21 cellular contexts compared by ENCODE assay signal in genomic region chr12:25376985-25377384, GRCh38.
DNase-seq lines count a peak whose midpoint lies in the region; ATAC-seq and TF ChIP-seq lines count a peak whose summit lies in the region.
"Had no signal": no experiment of that assay in that cellular context is flagged by ENCODE, and none has a peak within 500 bp of the region (broad histone marks: within the 10 kb centered on the region; RNA-seq: fewer than 3 reads in every experiment).

No MANE protein-coding gene starts in this region.

- H3K4me1 Mint-ChIP-seq in activated T-cell treated with anti-CD3 and anti-CD28 coated beads, Interleukin-2, amount 50 U/mL, for 24 hours (ENCODE audit: low read depth), result peaks cover 68% of the 10 kb centered on the region
- peaks cover 14% of the 10 kb centered on the region for H3K4me1 Mint-ChIP-seq in activated T-helper 17 cell treated with anti-CD3 and anti-CD28 coated beads, Interleukin-2, amount 50 U/mL, for 72 hours
- peaks cover 5% of the 10 kb centered on the region for H3K4me1 Mint-ChIP-seq in nephron progenitor cell
- H3K4me1 Mint-ChIP-seq: WTC11 had no signal

- H3F3A ChIP-seq in GM23248 (ENCODE audit: insufficient read depth) (peaks cover 17% of the 10 kb centered on the region; the same call in 1 of the 2 replicates), smooth muscle cell (ENCODE audit: low read depth) (no peaks in the 10 kb centered on the region)

- H4K20me1 ChIP-seq in GM23248 (ENCODE audit: insufficient read depth), result no peaks in the 10 kb centered on the region
- H4K20me1 ChIP-seq in smooth muscle cell (ENCODE audit: low read depth), result no peaks in the 10 kb centered on the region

- H3K4me1 ChIP-seq in GM23248 (ENCODE audit: insufficient read depth), result peaks cover 15% of the 10 kb centered on the region
- peaks cover 8% of the 10 kb centered on the region for H3K4me1 ChIP-seq in smooth muscle cell (ENCODE audit: low read depth)
- H3K4me1 ChIP-seq: left ventricle myocardium inferior, right lobe of liver, vagina had no signal

- H3K79me2 ChIP-seq in GM23248 (ENCODE audit: insufficient read depth) (no peaks in the 10 kb centered on the region), smooth muscle cell (ENCODE audit: low read depth) (no peaks in the 10 kb centered on the region)

- TF ChIP-seq CTCF in smooth muscle cell (IDR thresholded peaks at IDR 0.05; ENCODE audit: borderline replicate concordance, insufficient read depth, poor library complexity, severe bottlenecking), result no peak
- no peak for TF ChIP-seq CTCF in nephron progenitor cell (IDR thresholded peaks at IDR 0.05)

- no peaks in the 10 kb centered on the region for H3K36me3 Mint-ChIP-seq in activated T-cell treated with anti-CD3 and anti-CD28 coated beads, Interleukin-2, amount 50 U/mL, for 24 hours (ENCODE audit: low read depth)
- H3K36me3 Mint-ChIP-seq in activated T-helper 17 cell treated with anti-CD3 and anti-CD28 coated beads, Interleukin-2, amount 50 U/mL, for 72 hours (ENCODE audit: low read depth), result no peaks in the 10 kb centered on the region
- no peaks in the 10 kb centered on the region for H3K36me3 Mint-ChIP-seq in nephron progenitor cell (ENCODE audit: low read depth)
- H3K36me3 Mint-ChIP-seq: mesothelial cell of epicardium, WTC11 had no signal

- peak overlapping the region; percentile 33; the same call in 1 of the 2 replicates for H3K4me3 ChIP-seq in GM23248
- no peak overlapping the region for H3K4me3 ChIP-seq in smooth muscle cell
- H3K4me3 ChIP-seq: HAP-1, heart right ventricle, left ventricle myocardium inferior, right lobe of liver, vagina had no signal

- no peaks in the 10 kb centered on the region for H3K36me3 ChIP-seq in GM23248 (ENCODE audit: low read depth)
- no peaks in the 10 kb centered on the region for H3K36me3 ChIP-seq in smooth muscle cell (ENCODE audit: low read depth)
- H3K36me3 ChIP-seq: HAP-1, heart right ventricle, left ventricle myocardium inferior, right lobe of liver, vagina had no signal

- H2AFZ ChIP-seq in GM23248, result peak overlapping the region; percentile 71; the same call in 1 of the 2 replicates
- no peak overlapping the region for H2AFZ ChIP-seq in smooth muscle cell (ENCODE audit: low read depth)

- no peaks in the 10 kb centered on the region for H3K27me3 ChIP-seq in GM23248 (replicated peaks; ENCODE audit: insufficient read depth)
- H3K27me3 ChIP-seq in smooth muscle cell (ENCODE audit: low read depth), result no peaks in the 10 kb centered on the region
- H3K27me3 ChIP-seq: heart right ventricle, right lobe of liver, vagina had no signal

- no peaks in the 10 kb centered on the region for H3K9me2 ChIP-seq in GM23248 (ENCODE audit: insufficient read depth)

- H3K27ac ChIP-seq in GM23248, result peak overlapping the region; percentile 69
- peak overlapping the region; percentile 33 for H3K27ac ChIP-seq in smooth muscle cell (ENCODE audit: low read depth)
- H3K27ac ChIP-seq: left ventricle myocardium inferior, right lobe of liver, vagina had no signal

- H3K4me2 ChIP-seq in GM23248 (ENCODE audit: unreplicated experiment), result peak overlapping the region; percentile 60
- H3K4me2 ChIP-seq in smooth muscle cell, result no peak overlapping the region

- in situ Hi-C loops in GM23248 (cut with MboI), result no loop called here

- H3K4me3 Mint-ChIP-seq in activated T-cell treated with anti-CD3 and anti-CD28 coated beads, Interleukin-2, amount 50 U/mL, for 24 hours, result peak overlapping the region; percentile 20
- peak overlapping the region; percentile 48 for H3K4me3 Mint-ChIP-seq in activated T-helper 17 cell treated with anti-CD3 and anti-CD28 coated beads, Interleukin-2, amount 50 U/mL, for 72 hours
- H3K4me3 Mint-ChIP-seq in nephron progenitor cell, result no peak overlapping the region
- H3K4me3 Mint-ChIP-seq: mesothelial cell of epicardium, WTC11 had no signal

- ATAC-seq in activated T-helper 17 cell treated with anti-CD3 and anti-CD28 coated beads, Interleukin-2, amount 50 U/mL, for 72 hours (replicated peaks), result peak; percentile 5
- no peak for ATAC-seq in HG02798 (IDR thresholded peaks at IDR 0.05; ENCODE audit: poor library complexity, unreplicated experiment)
- ATAC-seq: WTC11 had no signal

- no peaks in the 10 kb centered on the region for H3K9me3 Mint-ChIP-seq in activated T-cell treated with anti-CD3 and anti-CD28 coated beads, Interleukin-2, amount 50 U/mL, for 24 hours
- no peaks in the 10 kb centered on the region for H3K9me3 Mint-ChIP-seq in activated T-helper 17 cell treated with anti-CD3 and anti-CD28 coated beads, Interleukin-2, amount 50 U/mL, for 72 hours
- H3K9me3 Mint-ChIP-seq in nephron progenitor cell, result no peaks in the 10 kb centered on the region
- H3K9me3 Mint-ChIP-seq: mesothelial cell of epicardium had no signal

- H3K27me3 Mint-ChIP-seq in activated T-cell treated with anti-CD3 and anti-CD28 coated beads, Interleukin-2, amount 50 U/mL, for 24 hours, result no peaks in the 10 kb centered on the region
- H3K27me3 Mint-ChIP-seq in activated T-helper 17 cell treated with anti-CD3 and anti-CD28 coated beads, Interleukin-2, amount 50 U/mL, for 72 hours, result no peaks in the 10 kb centered on the region
- peaks cover 4% of the 10 kb centered on the region for H3K27me3 Mint-ChIP-seq in nephron progenitor cell (ENCODE audit: low read depth, poor library complexity)

- H3K9me3 ChIP-seq in GM23248 (ENCODE audit: low read depth), result no peaks in the 10 kb centered on the region
- no peaks in the 10 kb centered on the region for H3K9me3 ChIP-seq in smooth muscle cell (replicated peaks; ENCODE audit: low read depth)
- H3K9me3 ChIP-seq: HAP-1, heart right ventricle, left ventricle myocardium inferior, right lobe of liver, vagina had no signal

- H3K9ac ChIP-seq in GM23248, result peak overlapping the region; percentile 15; the same call in 1 of the 2 replicates
- H3K9ac ChIP-seq in smooth muscle cell (ENCODE audit: low read depth), result no peak overlapping the region

- 81 to 86% methylated on average over 3 to 4 of the region's 4 CpGs for WGBS in GM23248 (ENCODE audit: low coverage in 1 of 2, low lambda C conversion rate in 2 of 2, missing lambda C conversion rate in 2 of 2), 2 experiments
- 94% methylated on average over 4 of the region's 4 CpGs for WGBS in smooth muscle cell (ENCODE audit: low lambda C conversion rate)

- peak overlapping the region; percentile 72 for H3K27ac Mint-ChIP-seq in activated T-cell treated with anti-CD3 and anti-CD28 coated beads, Interleukin-2, amount 50 U/mL, for 24 hours
- H3K27ac Mint-ChIP-seq in activated T-helper 17 cell treated with anti-CD3 and anti-CD28 coated beads, Interleukin-2, amount 50 U/mL, for 72 hours, result no peak overlapping the region
- H3K27ac Mint-ChIP-seq in nephron progenitor cell, result no peak overlapping the region
- H3K27ac Mint-ChIP-seq: mesothelial cell of epicardium, WTC11 had no signal

- DNase-seq in activated T-cell treated with anti-CD3 and anti-CD28 coated beads, Interleukin-2, amount 50 U/mL, for 24 hours, result no peak
- DNase-seq in activated T-cell treated with anti-CD3 and anti-CD28 coated beads for 4 hours (no peak), GM23248 (no peak), smooth muscle cell (lab: John Stamatoyannopoulos, UW; ENCODE audit: unreplicated experiment) (no peak), NCI-H1048 (lab: John Stamatoyannopoulos, UW) (no peak), nephron progenitor cell (no peak)
- DNase-seq: activated gamma-delta T cell, cerebellar nuclear complex, DMS 273 treated with DMSO at 0.1 percent for 48 hours, heart right ventricle, KG1, left ventricle myocardium inferior, NCI-H146, NCI-H524, right lobe of liver had no signal
